ENCODE assay signal across 8 cellular contexts in the genomic region with DNA sequence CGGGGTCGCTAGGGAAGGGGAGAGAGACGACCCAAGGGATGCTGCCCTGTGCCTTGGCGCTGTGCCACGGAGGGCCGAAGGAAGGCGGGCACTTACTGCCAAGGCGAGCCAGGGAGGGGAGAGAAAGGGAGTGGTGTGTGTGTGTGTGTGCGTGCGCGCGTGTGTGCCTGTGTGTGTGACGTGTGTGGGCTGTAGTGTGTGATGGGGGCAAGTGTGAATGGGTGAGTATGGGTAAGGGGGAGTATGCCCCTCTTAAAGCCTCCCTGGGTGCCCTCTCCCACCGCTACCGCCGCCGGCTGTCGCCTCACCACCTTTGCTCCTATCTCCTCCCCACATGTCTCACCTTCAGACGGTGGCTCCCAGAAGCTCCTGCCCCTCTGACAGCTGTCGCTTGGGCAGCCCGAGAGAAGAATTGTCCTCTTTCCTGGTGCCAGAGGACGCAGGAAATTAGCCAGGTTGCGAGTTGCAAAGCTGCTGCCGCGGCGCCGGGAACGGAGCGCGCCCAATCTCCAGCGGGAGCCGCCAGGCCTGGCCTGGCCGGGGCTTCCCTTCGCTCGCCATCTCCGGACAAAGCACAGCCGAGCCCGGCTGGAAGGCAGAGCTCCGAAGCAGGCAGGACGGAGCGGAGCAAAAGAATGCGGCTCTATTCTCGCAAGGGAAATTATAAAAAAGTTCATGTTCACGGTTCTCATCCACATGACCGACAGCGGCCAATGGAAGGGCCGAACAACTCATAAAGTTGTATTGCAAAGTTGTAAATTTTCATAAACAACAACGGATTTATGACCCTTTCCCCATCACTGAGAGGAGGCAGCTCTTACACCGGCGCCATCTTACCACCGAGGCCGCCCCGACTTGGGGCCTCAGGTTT. TPM values are rescaled to one million over a fixed set of nuclear protein-coding genes. Genes with fewer than 3 reads are reported as not detected.
DNase-seq lines count a peak whose midpoint lies in the region; ATAC-seq and TF ChIP-seq lines count a peak whose summit lies in the region.

Gene HOXA3 (minus strand): TSS at position 639 of the 871 bp plus-strand sequence. CDS start 41,943 bp downstream, outside the sequence.

- H3K27me3 Mint-ChIP-seq in CD8-positive, alpha-beta memory T cell = peaks cover 85 to 92% of the 10 kb centered on the region in 2 donors
- peaks cover 96% of the 10 kb centered on the region for H3K27me3 Mint-ChIP-seq in central memory CD8-positive, alpha-beta T cell

- H3K4me3 Mint-ChIP-seq in CD8-positive, alpha-beta memory T cell = peak within 1 kb of the TSS; percentile 68 to 88 (median 80)
- peak within 1 kb of the TSS; percentile 82 for H3K4me3 Mint-ChIP-seq in central memory CD8-positive, alpha-beta T cell

- no peak within 1 kb of the TSS for H3K27ac ChIP-seq in CD8-positive, alpha-beta memory T cell (ENCODE audit: low read depth, low read length)
- no peak within 1 kb of the TSS for H3K27ac ChIP-seq in neural cell (ENCODE audit: low read length)

- H3K9me2 ChIP-seq in Loucy (replicated peaks; ENCODE audit: low read depth, low read length) = no peaks in the 10 kb centered on the region
- no peaks in the 10 kb centered on the region for H3K9me2 ChIP-seq in neural cell (ENCODE audit: insufficient read depth, low read length)

- H3K36me3 ChIP-seq in CD8-positive, alpha-beta memory T cell (ENCODE audit: insufficient read depth, low read length) = no peaks in the 10 kb centered on the region
- H3K36me3 ChIP-seq in Loucy (ENCODE audit: insufficient read depth, low read length) (peaks cover 29% of the 10 kb centered on the region), neural cell (ENCODE audit: insufficient read depth, low read length) (no peaks in the 10 kb centered on the region)

- TF ChIP-seq EP300 in neural cell (conservative IDR thresholded peaks at IDR 0.05; ENCODE audit: poor library complexity, severe bottlenecking) = no peak

- peaks cover 47% of the 10 kb centered on the region for H3K4me1 ChIP-seq in CD8-positive, alpha-beta memory T cell (ENCODE audit: insufficient read depth, low read length)
- H3K4me1 ChIP-seq in Loucy (ENCODE audit: insufficient read depth, low read length, poor library complexity, severe bottlenecking) = peaks cover 25% of the 10 kb centered on the region

- DNase-seq in CD8-positive, alpha-beta memory T cell = no peak
- no peak for DNase-seq in central memory CD8-positive, alpha-beta T cell (ENCODE audit: low spot score in 2 of 2)
- no peak for DNase-seq in GF-D8 (lab: John Stamatoyannopoulos, UW)
- DNase-seq in NCI-H526 (lab: John Stamatoyannopoulos, UW) = no peak

- no peak within 1 kb of the TSS for H2AFZ ChIP-seq in Loucy (ENCODE audit: low read length)
- H2AFZ ChIP-seq in neural cell (ENCODE audit: low read depth, low read length) = no peak within 1 kb of the TSS

- peaks cover 100% of the 10 kb centered on the region for H3K79me2 ChIP-seq in Loucy (ENCODE audit: insufficient read depth, low read length)
- no peaks in the 10 kb centered on the region for H3K79me2 ChIP-seq in neural cell (replicated peaks; ENCODE audit: insufficient read depth, low read length)

- peak within 1 kb of the TSS in 4 of 8 donors; percentile 27 to 82 (median 70) for H3K27ac Mint-ChIP-seq in CD8-positive, alpha-beta memory T cell
- peak within 1 kb of the TSS; percentile 77 for H3K27ac Mint-ChIP-seq in central memory CD8-positive, alpha-beta T cell (ENCODE audit: low read depth)

- peaks cover 49% of the 10 kb centered on the region for H4K20me1 ChIP-seq in Loucy (ENCODE audit: insufficient read depth, low read length, poor library complexity, severe bottlenecking)
- H4K20me1 ChIP-seq in neural cell (ENCODE audit: insufficient read depth) = no peaks in the 10 kb centered on the region

- H3K36me3 Mint-ChIP-seq in CD8-positive, alpha-beta memory T cell = peaks cover 0 to 2% (median 0%) of the 10 kb centered on the region in 3 donors
- H3K36me3 Mint-ChIP-seq in central memory CD8-positive, alpha-beta T cell (ENCODE audit: insufficient read depth) = peaks cover 27% of the 10 kb centered on the region

- H3K9me3 ChIP-seq in CD8-positive, alpha-beta memory T cell (ENCODE audit: low read length) = no peaks in the 10 kb centered on the region
- H3K9me3 ChIP-seq in Loucy (ENCODE audit: insufficient read depth, low read depth, low read length) (no peaks in the 10 kb centered on the region), neural cell (ENCODE audit: low read length) (peaks cover 23% of the 10 kb centered on the region)

- ATAC-seq in central memory CD8-positive, alpha-beta T cell (replicated peaks; ENCODE audit: extremely low read depth, poor library complexity, severe bottlenecking) = no peak
- ATAC-seq in HG02970 (IDR thresholded peaks at IDR 0.05; ENCODE audit: low FRiP score, unreplicated experiment) = no peak
- ATAC-seq in HG03025 (IDR thresholded peaks at IDR 0.05; ENCODE audit: low FRiP score, unreplicated experiment) = no peak

- H3K4me2 ChIP-seq in Loucy (ENCODE audit: low read depth, low read length, poor library complexity, severe bottlenecking) (peak within 1 kb of the TSS; percentile 91), neural cell (ENCODE audit: low read length) (no peak within 1 kb of the TSS)

- TF ChIP-seq CTCF in Loucy (conservative IDR thresholded peaks at IDR 0.05; ENCODE audit: low read length) (no peak), neural cell (IDR thresholded peaks at IDR 0.05; ENCODE audit: poor library complexity, severe bottlenecking) (no peak)

- peaks cover 86% of the 10 kb centered on the region for H3K27me3 ChIP-seq in CD8-positive, alpha-beta memory T cell (ENCODE audit: insufficient read depth, low read length, poor library complexity, severe bottlenecking)
- H3K27me3 ChIP-seq in Loucy (ENCODE audit: insufficient read depth, low read length, poor library complexity, severe bottlenecking) = peaks cover 35% of the 10 kb centered on the region
- peaks cover 100% of the 10 kb centered on the region for H3K27me3 ChIP-seq in neural cell (ENCODE audit: insufficient read depth, low read depth, low read length)

- H3K9me3 Mint-ChIP-seq in CD8-positive, alpha-beta memory T cell = peaks cover 0 to 10% (median 0%) of the 10 kb centered on the region in 5 donors
- H3K9me3 Mint-ChIP-seq in central memory CD8-positive, alpha-beta T cell = no peaks in the 10 kb centered on the region

- H3K9ac ChIP-seq in Loucy (ENCODE audit: low read depth, low read length, poor library complexity, severe bottlenecking) (peak within 1 kb of the TSS; percentile 99), neural cell (ENCODE audit: low read length) (no peak within 1 kb of the TSS)

- POLR2A ChIA-PET in CD8-positive, alpha-beta memory T cell (lab: Charles Lee) = no interaction called here

- H3K4me3 ChIP-seq in CD8-positive, alpha-beta memory T cell (ENCODE audit: low read length) = peak within 1 kb of the TSS; percentile 66
- H3K4me3 ChIP-seq in Loucy (ENCODE audit: low read length, poor library complexity, severe bottlenecking) (peak within 1 kb of the TSS; percentile 94), neural cell (ENCODE audit: low read length) (peak within 1 kb of the TSS; percentile 56)

- CTCF ChIA-PET in CD8-positive, alpha-beta memory T cell (lab: Charles Lee) = interaction anchor here (1.5 to 6.9 kb wide), 6 partner anchors 7 to 1278 kb away, joined by 3 to 71 read pairs (median 5); partner anchors contain the start of gene HOXA9

- H3K4me1 Mint-ChIP-seq in CD8-positive, alpha-beta memory T cell = peaks cover 46 to 70% (median 51%) of the 10 kb centered on the region in 3 donors
- peaks cover 44% of the 10 kb centered on the region for H3K4me1 Mint-ChIP-seq in central memory CD8-positive, alpha-beta T cell

- H3F3A ChIP-seq in Loucy (ENCODE audit: low read depth) = no peaks in the 10 kb centered on the region
- H3F3A ChIP-seq in neural cell (ENCODE audit: insufficient read depth, low read length, poor library complexity, severe bottlenecking) = no peaks in the 10 kb centered on the region

- TF ChIP-seq RAD21 in neural cell (conservative IDR thresholded peaks at IDR 0.05) = no peak

TF ChIP-seq in neural cell, 6 proteins besides CTCF, POLR2A, EP300 and RAD21:
- TF ChIP-seq POLR2AphosphoS5 (IDR thresholded peaks at IDR 0.05) (no peak), TAF1 (IDR thresholded peaks at IDR 0.05; ENCODE audit: low read depth) (no peak), EZH2 (IDR thresholded peaks at IDR 0.05; ENCODE audit: borderline replicate concordance, insufficient read depth, low read length, poor library complexity, severe bottlenecking) (peak; percentile 41), REST (IDR thresholded peaks at IDR 0.05; ENCODE audit: borderline replicate concordance) (no peak)

RNA-seq across cellular contexts. Expression of gene HOXA3, which starts in this region (rescaled TPM):
- total RNA-seq in CD8-positive, alpha-beta memory T cell = not detected
- polyA plus RNA-seq in CD8-positive, alpha-beta memory T cell = not detected
- polyA plus RNA-seq in neural cell = not detected in 2 replicates
- not detected in 2 replicates for polyA minus RNA-seq in neural cell
